1 cellular context compared by ENCODE assay signal in the genomic region with DNA sequence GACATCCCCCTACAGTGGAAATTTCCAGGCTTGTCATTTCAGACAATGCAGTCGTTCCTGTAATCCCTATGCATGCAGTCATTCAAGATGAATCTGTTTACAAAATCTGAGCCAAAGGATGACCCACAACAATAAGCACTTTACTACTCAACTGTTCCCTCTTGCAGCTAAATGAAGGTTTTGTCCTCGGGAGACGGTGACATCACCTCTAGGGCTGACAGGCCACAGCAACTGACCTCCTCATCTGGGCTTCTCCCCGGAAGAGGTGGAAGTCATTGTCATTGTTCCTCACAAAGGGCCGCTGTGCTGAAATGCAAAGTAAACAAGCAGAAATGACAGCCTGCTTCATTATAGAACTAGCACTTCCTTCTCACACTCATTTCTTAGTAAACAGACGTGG.
TF ChIP-seq lines count a peak whose summit lies in the region.

No MANE protein-coding gene starts in this region.

TF ChIP-seq in GM12891, 5 proteins besides CTCF, POLR2A, EP300 and RAD21 (continued from another document):
- no peak for TF ChIP-seq PAX5 (IDR thresholded peaks at IDR 0.05; ENCODE audit: insufficient read depth, low read length, severe bottlenecking)
TF ChIP-seq in GM12891: peak in this region for 0.
